In the genomic region with DNA sequence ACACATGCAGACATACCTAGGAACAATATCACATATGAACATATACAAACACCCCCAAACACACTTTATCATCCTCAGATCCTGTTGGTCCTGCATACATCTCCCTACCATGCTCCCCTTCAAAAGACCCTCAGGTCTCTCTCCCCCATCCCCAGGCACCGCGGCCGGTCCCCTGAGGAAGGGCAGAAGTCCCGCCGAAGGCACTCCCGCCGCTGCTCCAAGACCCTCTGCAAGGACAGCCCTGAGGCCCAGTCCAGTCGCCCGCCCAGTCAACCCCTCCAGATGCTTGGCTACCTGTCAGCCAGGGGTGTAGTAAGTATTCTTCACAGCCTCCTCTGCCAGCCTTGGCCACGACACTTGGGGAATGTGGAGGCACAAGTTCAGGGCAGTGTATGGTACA, we compare ENCODE assay signal across 8 cellular contexts. TPM values are rescaled to one million over a fixed set of nuclear protein-coding genes. Genes with fewer than 3 reads are reported as not detected.
"Had no signal": no experiment of that assay in that cellular context is flagged by ENCODE, and none has a peak within 500 bp of the region (broad histone marks: within the 10 kb centered on the region; RNA-seq: fewer than 3 reads in every experiment).

No MANE protein-coding gene starts in this region.

- DNase-seq: GDM1, GF-D8 had no signal

- H3K4me3 ChIP-seq: GM12878 had no signal

- FAIRE-seq: G401.6, GM12878, GM12891, GM12892, GM18507, GM19239 had no signal

RNA-seq across cellular contexts. Expression of gene HSPB8, which starts 48.2 kb away (rescaled TPM):
- polyA plus RNA-seq: GM12878 had no signal
